1 cellular context compared by ENCODE assay signal in the genomic region with DNA sequence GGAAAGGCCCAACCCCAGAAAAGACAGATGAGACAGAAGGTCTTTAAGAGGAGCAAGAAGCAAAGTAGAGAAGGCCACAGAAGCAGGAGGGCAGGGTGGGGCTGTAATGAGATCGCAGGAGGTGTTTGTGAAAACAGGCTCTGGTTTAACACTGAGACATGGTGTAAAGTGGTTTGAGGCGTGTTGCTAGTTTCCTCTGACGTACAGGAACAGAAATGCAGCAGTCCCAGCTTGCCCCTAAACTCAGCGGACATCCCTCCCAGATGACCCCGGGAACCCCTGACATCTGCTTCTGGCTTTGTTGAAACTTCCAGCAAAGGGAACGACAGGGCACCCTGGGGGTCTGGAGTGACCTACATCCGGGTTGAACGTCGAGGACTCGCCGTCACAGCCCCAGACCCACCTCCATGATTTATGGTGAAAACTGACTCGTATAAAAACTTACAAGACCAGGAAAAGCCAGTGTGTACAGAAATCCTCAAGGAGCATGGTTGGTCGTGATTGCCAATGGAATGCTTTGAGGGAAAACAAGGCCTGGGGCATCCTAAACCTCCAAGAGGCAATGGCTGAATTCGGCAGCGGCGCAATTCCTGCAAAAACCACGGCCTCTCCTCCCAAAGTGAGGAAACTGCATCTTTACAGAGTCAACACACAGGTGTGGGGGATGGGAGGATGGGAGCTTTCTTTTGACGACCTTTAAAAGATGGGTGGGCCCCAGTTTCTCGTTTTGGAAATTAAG.
TF ChIP-seq lines count a peak whose summit lies in the region.

No MANE protein-coding gene starts in this region.

TF ChIP-seq in HepG2, 621 proteins besides CTCF, POLR2A, EP300 and RAD21 (continued from another document):
- TF ChIP-seq, protein P1, sequence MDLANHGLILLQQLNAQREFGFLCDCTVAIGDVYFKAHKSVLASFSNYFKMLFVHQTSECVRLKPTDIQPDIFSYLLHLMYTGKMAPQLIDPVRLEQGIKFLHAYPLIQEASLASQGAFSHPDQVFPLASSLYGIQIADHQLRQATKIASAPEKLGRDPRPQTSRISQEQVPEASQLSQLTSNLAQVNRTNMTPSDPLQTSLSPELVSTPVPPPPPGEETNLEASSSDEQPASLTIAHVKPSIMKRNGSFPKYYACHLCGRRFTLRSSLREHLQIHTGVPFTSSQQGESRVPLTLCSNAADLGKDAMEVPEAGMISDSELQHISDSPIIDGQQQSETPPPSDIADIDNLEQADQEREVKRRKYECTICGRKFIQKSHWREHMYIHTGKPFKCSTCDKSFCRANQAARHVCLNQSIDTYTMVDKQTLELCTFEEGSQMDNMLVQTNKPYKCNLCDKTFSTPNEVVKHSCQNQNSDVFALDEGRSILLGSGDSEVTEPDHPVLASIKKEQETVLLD (CRISPR knock-in tag; IDR thresholded peaks at IDR 0.05; ENCODE audit: low read depth), result no peak
- TF ChIP-seq ZNF138 (CRISPR knock-in tag; IDR thresholded peaks at IDR 0.05; ENCODE audit: low read depth) (no peak), PRPF4 (IDR thresholded peaks at IDR 0.05; ENCODE audit: low read depth, low read length, poor library complexity, severe bottlenecking) (peak; percentile 31)
- TF ChIP-seq, protein P2, sequence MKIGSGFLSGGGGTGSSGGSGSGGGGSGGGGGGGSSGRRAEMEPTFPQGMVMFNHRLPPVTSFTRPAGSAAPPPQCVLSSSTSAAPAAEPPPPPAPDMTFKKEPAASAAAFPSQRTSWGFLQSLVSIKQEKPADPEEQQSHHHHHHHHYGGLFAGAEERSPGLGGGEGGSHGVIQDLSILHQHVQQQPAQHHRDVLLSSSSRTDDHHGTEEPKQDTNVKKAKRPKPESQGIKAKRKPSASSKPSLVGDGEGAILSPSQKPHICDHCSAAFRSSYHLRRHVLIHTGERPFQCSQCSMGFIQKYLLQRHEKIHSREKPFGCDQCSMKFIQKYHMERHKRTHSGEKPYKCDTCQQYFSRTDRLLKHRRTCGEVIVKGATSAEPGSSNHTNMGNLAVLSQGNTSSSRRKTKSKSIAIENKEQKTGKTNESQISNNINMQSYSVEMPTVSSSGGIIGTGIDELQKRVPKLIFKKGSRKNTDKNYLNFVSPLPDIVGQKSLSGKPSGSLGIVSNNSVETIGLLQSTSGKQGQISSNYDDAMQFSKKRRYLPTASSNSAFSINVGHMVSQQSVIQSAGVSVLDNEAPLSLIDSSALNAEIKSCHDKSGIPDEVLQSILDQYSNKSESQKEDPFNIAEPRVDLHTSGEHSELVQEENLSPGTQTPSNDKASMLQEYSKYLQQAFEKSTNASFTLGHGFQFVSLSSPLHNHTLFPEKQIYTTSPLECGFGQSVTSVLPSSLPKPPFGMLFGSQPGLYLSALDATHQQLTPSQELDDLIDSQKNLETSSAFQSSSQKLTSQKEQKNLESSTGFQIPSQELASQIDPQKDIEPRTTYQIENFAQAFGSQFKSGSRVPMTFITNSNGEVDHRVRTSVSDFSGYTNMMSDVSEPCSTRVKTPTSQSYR (CRISPR knock-in tag; IDR thresholded peaks at IDR 0.05; ENCODE audit: borderline replicate concordance), result 0 out of 2 replicates have a peak, but pooled peaks have one; percentile 40
